ENCODE assay signal across 20 cellular contexts in genomic region chr5:158549306-158549705, GRCh38.
A peak's percentile ranks its signal among the peaks of the same experiment; 100 is the strongest.
DNase-seq lines count a peak whose midpoint lies in the region; ATAC-seq, FAIRE-seq and TF ChIP-seq lines count a peak whose summit lies in the region.
"Had no signal": no experiment of that assay in that cellular context is flagged by ENCODE, and none has a peak within 500 bp of the region (broad histone marks: within the 10 kb centered on the region; RNA-seq: fewer than 3 reads in every experiment).

No MANE protein-coding gene starts in this region.

- H2BK20ac ChIP-seq in IMR-90 (ENCODE audit: low read depth, low read length) = no peak overlapping the region
- H2BK20ac ChIP-seq in H1 (ENCODE audit: low read length) = no peak overlapping the region

- no peaks in the 10 kb centered on the region for H3K4me1 ChIP-seq in IMR-90 (ENCODE audit: control insufficient read depth, insufficient read depth, low read length)
- no peaks in the 10 kb centered on the region for H3K4me1 ChIP-seq in H1 (replicated peaks in 1 of 4; ENCODE audit: control insufficient read depth in 3 of 4, insufficient read depth in 4 of 4, low read length in 3 of 4)
- H3K4me1 ChIP-seq in neural progenitor cell = peaks cover 4% of the 10 kb centered on the region
- peaks cover 5 to 6% of the 10 kb centered on the region in 2 donors for H3K4me1 ChIP-seq in neuronal stem cell (ENCODE audit: control insufficient read depth in 2 of 2, insufficient read depth in 1 of 2, low read depth in 1 of 2, low read length in 2 of 2)
- H3K4me1 ChIP-seq: HAP-1 had no signal

- H4K20me1 ChIP-seq in IMR-90 (ENCODE audit: insufficient read depth, low read length) (no peaks in the 10 kb centered on the region), H1 (replicated peaks in 1 of 2; ENCODE audit: control insufficient read depth in 1 of 2, insufficient read depth in 2 of 2, low read length in 2 of 2) (no peaks in the 10 kb centered on the region), neural progenitor cell (ENCODE audit: low read depth) (no peaks in the 10 kb centered on the region)
- H4K20me1 ChIP-seq: BLaER1 had no signal

- ATAC-seq in IMR-90 (ENCODE audit: low read depth) = no peak
- ATAC-seq in HG03520 (IDR thresholded peaks at IDR 0.05; ENCODE audit: unreplicated experiment) = no peak
- ATAC-seq: CD8-positive, alpha-beta T cell had no signal

- H3K23me2 ChIP-seq in H1 (ENCODE audit: low read depth, low read length) = no peaks in the 10 kb centered on the region

- H3K4me2 ChIP-seq in IMR-90 (ENCODE audit: low read depth, low read length) = no peak overlapping the region
- H3K4me2 ChIP-seq in H1 (ENCODE audit: insufficient read depth in 1 of 2, low read depth in 2 of 2, low read length in 2 of 2) = no peak overlapping the region
- H3K4me2 ChIP-seq in neural progenitor cell = no peak overlapping the region
- no peak overlapping the region for H3K4me2 ChIP-seq in neuronal stem cell (ENCODE audit: insufficient read depth, low read length, poor library complexity, severe bottlenecking)
- H3K4me2 ChIP-seq: BLaER1 had no signal

- TF ChIP-seq RAD21 in IMR-90 (IDR thresholded peaks at IDR 0.05; ENCODE audit: low read length) = no peak
- TF ChIP-seq RAD21 in H1 (IDR thresholded peaks at IDR 0.05 in 1 of 2, conservative IDR thresholded peaks at IDR 0.05 in 1 of 2; ENCODE audit: low read depth in 2 of 2, low read length in 2 of 2) = no peak

- dilution Hi-C loops in IMR-90 (cut with HindIII; ENCODE audit: low sequenced_read_pairs, unreplicated experiment) = no loop called here

- in situ Hi-C loops in IMR-90 (cut with MboI; ENCODE audit: low sequenced_read_pairs) = no loop called here

- H3K27ac ChIP-seq in IMR-90 (ENCODE audit: insufficient read depth, low read length) (no peak overlapping the region), H1 (ENCODE audit: low read depth, low read length) (no peak overlapping the region), neural progenitor cell (no peak overlapping the region), neuronal stem cell (replicated peaks; ENCODE audit: low read length) (no peak overlapping the region)
- H3K27ac ChIP-seq: BLaER1 had no signal

- H3K4me3 ChIP-seq in IMR-90 (ENCODE audit: insufficient read depth, low read depth, low read length) = no peak overlapping the region
- H3K4me3 ChIP-seq in H1 (ENCODE audit: extremely low read depth in 1 of 4, insufficient read depth in 2 of 4, low read depth in 3 of 4, low read length in 4 of 4) = no peak overlapping the region
- H3K4me3 ChIP-seq in neural progenitor cell = no peak overlapping the region
- no peak overlapping the region for H3K4me3 ChIP-seq in neuronal stem cell (ENCODE audit: low read length in 2 of 2)
- H3K4me3 ChIP-seq: BLaER1, HAP-1 had no signal

- H4K8ac ChIP-seq in IMR-90 (ENCODE audit: low read depth in 2 of 2, low read length in 2 of 2) (no peak overlapping the region), H1 (ENCODE audit: extremely low read depth, insufficient read depth, low read length) (no peak overlapping the region), neuronal stem cell (ENCODE audit: low read depth, low read length) (no peak overlapping the region)

- CTCF ChIA-PET in IMR-90 (lab: Yijun Ruan, JAX) (no interaction called here), H1 (lab: Charles Lee; ENCODE audit: partially characterized antibody) (no interaction called here)

- H3K79me2 ChIP-seq in H1 (ENCODE audit: control insufficient read depth in 1 of 2, insufficient read depth in 2 of 2, low read length in 2 of 2) (no peaks in the 10 kb centered on the region), neural progenitor cell (ENCODE audit: low read depth) (no peaks in the 10 kb centered on the region)

- no peak for TF ChIP-seq POLR2A in IMR-90 (IDR thresholded peaks at IDR 0.05; ENCODE audit: low read depth, low read length)
- TF ChIP-seq POLR2A in H1 (IDR thresholded peaks at IDR 0.05; ENCODE audit: control extremely low read depth in 1 of 2, low read depth in 2 of 2, low read length in 2 of 2) = no peak

- H3K23ac ChIP-seq in IMR-90 (ENCODE audit: low read depth, low read length) (no peak overlapping the region), H1 (ENCODE audit: insufficient read length) (no peak overlapping the region), neuronal stem cell (ENCODE audit: low read depth, low read length, poor library complexity) (no peak overlapping the region)

- intact Hi-C loops in IMR-90 (cut with micrococcal nuclease) = no loop called here

- H3K9me3 Mint-ChIP-seq in neural progenitor cell = peaks cover 13% of the 10 kb centered on the region
- H3K9me3 Mint-ChIP-seq: CD8-positive, alpha-beta T cell had no signal

- H3K9me1 ChIP-seq in IMR-90 (ENCODE audit: insufficient read depth, low read length) = no peaks in the 10 kb centered on the region

- H3K79me1 ChIP-seq in IMR-90 (ENCODE audit: low read depth in 1 of 2, low read length in 2 of 2) = no peaks in the 10 kb centered on the region
- no peaks in the 10 kb centered on the region for H3K79me1 ChIP-seq in H1 (ENCODE audit: low read depth, low read length)
- H3K79me1 ChIP-seq in neuronal stem cell (ENCODE audit: low read depth, low read length) = no peaks in the 10 kb centered on the region

- peak; percentile 3 for DNase-seq in IMR-90
- no peak for DNase-seq in H1 (ENCODE audit: low read depth in 1 of 2, low spot score in 2 of 2)
- DNase-seq in iris pigment epithelial cell (ENCODE audit: low read depth) = peak; percentile 7
- no peak for DNase-seq in neural progenitor cell (ENCODE audit: low spot score)
- DNase-seq in neuronal stem cell (ENCODE audit: low spot score) = no peak
- DNase-seq in D721Med (ENCODE audit: insufficient read length, low spot score) = no peak
- no peak for DNase-seq in middle frontal gyrus (ENCODE audit: extremely low spot score, low spot score)
- DNase-seq: 8988T; Calu3; CD8-positive, alpha-beta T cell; DMS 273 treated with DMSO at 0.1 percent for 48 hours; DMS53; DND-41 had no signal

- H3K4me1 Mint-ChIP-seq in neural progenitor cell = peaks cover 17% of the 10 kb centered on the region

- FAIRE-seq in H1 (lab: Jason Lieb, UNC) = no peak
- no peak for FAIRE-seq in D721Med (lab: Jason Lieb, UNC)
- FAIRE-seq: G401.6, GM12891, GM19239 had no signal

- H2AFZ ChIP-seq in IMR-90 (replicated peaks; ENCODE audit: low read length, poor library complexity) (no peak overlapping the region), H1 (ENCODE audit: low read length) (0 out of 2 replicates have a peak overlapping the region, but pooled peaks have one; percentile 33), neural progenitor cell (replicated peaks) (peak overlapping the region; percentile 44), neuronal stem cell (ENCODE audit: low read length) (no peak overlapping the region)

- no peak overlapping the region for H4K91ac ChIP-seq in IMR-90 (ENCODE audit: insufficient read depth, low read depth, low read length)
- no peak overlapping the region for H4K91ac ChIP-seq in H1 (replicated peaks; ENCODE audit: insufficient read length, low read length)
- no peak overlapping the region for H4K91ac ChIP-seq in neuronal stem cell (ENCODE audit: low read depth, low read length, poor library complexity)

- H2AK5ac ChIP-seq in IMR-90 (ENCODE audit: low read depth, low read length) (no peak overlapping the region), H1 (ENCODE audit: low read depth, low read length) (no peak overlapping the region), neuronal stem cell (ENCODE audit: low read depth, low read length) (no peak overlapping the region)

- H3K4ac ChIP-seq in IMR-90 (ENCODE audit: low read depth, low read length) (no peak overlapping the region), H1 (replicated peaks; ENCODE audit: insufficient read length, low read depth, low read length) (no peak overlapping the region), neuronal stem cell (ENCODE audit: low read length) (no peak overlapping the region)

- peaks cover 9% of the 10 kb centered on the region for H3K27me3 Mint-ChIP-seq in neural progenitor cell (ENCODE audit: insufficient read depth, low read depth)

- H2BK120ac ChIP-seq in IMR-90 (ENCODE audit: low read depth, low read length) = no peak overlapping the region
- H2BK120ac ChIP-seq in H1 (replicated peaks; ENCODE audit: low read depth, low read length) = no peak overlapping the region
- no peak overlapping the region for H2BK120ac ChIP-seq in neuronal stem cell (ENCODE audit: low read depth, low read length)

- H2BK12ac ChIP-seq in H1 (ENCODE audit: low read depth, low read length) = no peak overlapping the region
- H2BK12ac ChIP-seq in neuronal stem cell (ENCODE audit: low read length) = no peak overlapping the region

- H4K5ac ChIP-seq in IMR-90 (ENCODE audit: low read depth, low read length) = no peak overlapping the region
- H4K5ac ChIP-seq in H1 (ENCODE audit: insufficient read length, low read depth, low read length) = no peak overlapping the region

- no peaks in the 10 kb centered on the region for H3K9me3 ChIP-seq in IMR-90 (ENCODE audit: control insufficient read depth, insufficient read depth, low read length)
- H3K9me3 ChIP-seq in H1 (ENCODE audit: insufficient read depth in 2 of 2, low read depth in 1 of 2, low read length in 1 of 2) = no peaks in the 10 kb centered on the region
- H3K9me3 ChIP-seq in neural progenitor cell (ENCODE audit: low read depth) = peaks cover 4% of the 10 kb centered on the region
- no peaks in the 10 kb centered on the region for H3K9me3 ChIP-seq in neuronal stem cell (replicated peaks in 1 of 2; ENCODE audit: control insufficient read depth in 2 of 2, insufficient read depth in 1 of 2, low read depth in 1 of 2, low read length in 2 of 2)
- H3K9me3 ChIP-seq: HAP-1 had no signal

- no peaks in the 10 kb centered on the region for H3K36me3 ChIP-seq in IMR-90 (ENCODE audit: control insufficient read depth, insufficient read depth, low read length)
- no peaks in the 10 kb centered on the region for H3K36me3 ChIP-seq in H1 (ENCODE audit: control insufficient read depth in 2 of 4, insufficient read depth in 4 of 4, low read length in 3 of 4)
- no peaks in the 10 kb centered on the region for H3K36me3 ChIP-seq in neural progenitor cell
- no peaks in the 10 kb centered on the region for H3K36me3 ChIP-seq in neuronal stem cell (replicated peaks in 1 of 2; ENCODE audit: control insufficient read depth in 2 of 2, insufficient read depth in 2 of 2, low read length in 2 of 2)
- H3K36me3 ChIP-seq: HAP-1 had no signal

- BruUV-seq in IMR-90 (replicated peaks; lab: Mats Ljungman, UMichigan) = no TSS peak

- POLR2A ChIA-PET in IMR-90 (lab: Charles Lee; ENCODE audit: unreplicated experiment) = no interaction called here
- POLR2A ChIA-PET in H1 (lab: Charles Lee; ENCODE audit: partially characterized antibody) = no interaction called here

- H3K18ac ChIP-seq in IMR-90 (ENCODE audit: low read depth, low read length) = no peak overlapping the region
- no peak overlapping the region for H3K18ac ChIP-seq in H1 (ENCODE audit: extremely low read depth, low read length)
- H3K18ac ChIP-seq in neuronal stem cell (ENCODE audit: low read length) = no peak overlapping the region

- no peak overlapping the region for H2AK9ac ChIP-seq in IMR-90 (replicated peaks; ENCODE audit: low read depth, low read length, poor library complexity)

- H3K27ac Mint-ChIP-seq in neural progenitor cell = no peak overlapping the region
- H3K27ac Mint-ChIP-seq: CD8-positive, alpha-beta T cell had no signal

- H3K56ac ChIP-seq in IMR-90 (ENCODE audit: extremely low read depth, insufficient read depth, low read length) (no peak overlapping the region), H1 (replicated peaks; ENCODE audit: insufficient read length, low read depth, low read length) (no peak overlapping the region)

- H2BK15ac ChIP-seq in IMR-90 (ENCODE audit: low read depth, low read length) = no peak overlapping the region
- no peak overlapping the region for H2BK15ac ChIP-seq in H1 (ENCODE audit: low read length)
- no peak overlapping the region for H2BK15ac ChIP-seq in neuronal stem cell (ENCODE audit: low read length)

- no peak overlapping the region for H3K9ac ChIP-seq in IMR-90 (ENCODE audit: low read depth, low read length)
- H3K9ac ChIP-seq in H1 (replicated peaks in 1 of 4; ENCODE audit: extremely low read depth in 1 of 4, low read depth in 3 of 4, low read length in 3 of 4) = no peak overlapping the region
- H3K9ac ChIP-seq in neural progenitor cell = no peak overlapping the region
- H3K9ac ChIP-seq in neuronal stem cell (ENCODE audit: low read depth, low read length, poor library complexity) = no peak overlapping the region
- H3K9ac ChIP-seq: BLaER1 had no signal

- H3K27me3 ChIP-seq in IMR-90 (ENCODE audit: control insufficient read depth, insufficient read depth, low read length) (no peaks in the 10 kb centered on the region), H1 (replicated peaks in 1 of 4; ENCODE audit: control insufficient read depth in 3 of 4, extremely low read depth in 1 of 4, insufficient read depth in 3 of 4, low read length in 3 of 4) (no peaks in the 10 kb centered on the region), neural progenitor cell (no peaks in the 10 kb centered on the region), neuronal stem cell (ENCODE audit: control insufficient read depth in 3 of 3, insufficient read depth in 3 of 3, low read depth in 1 of 3, low read length in 3 of 3) (no peaks in the 10 kb centered on the region)
- H3K27me3 ChIP-seq: BLaER1 had no signal

- no peaks in the 10 kb centered on the region for H3F3A ChIP-seq in neural progenitor cell (ENCODE audit: low read depth)

- no peak overlapping the region for H3K4me3 Mint-ChIP-seq in neural progenitor cell
- H3K4me3 Mint-ChIP-seq: CD14-positive monocyte; CD8-positive, alpha-beta T cell had no signal

- WGBS in IMR-90 (ENCODE audit: extremely low coverage in 2 of 2, insufficient read length in 1 of 2), 2 experiments = 83% methylated on average over 1 of the region's 4 CpGs; no CpG with 5 or more reads in 1 of the 2 experiments
- 98% methylated on average over 4 of the region's 4 CpGs; no CpG with 5 or more reads in 1 of the 2 experiments for WGBS in H1 (ENCODE audit: extremely low coverage in 1 of 2, insufficient coverage in 1 of 2, insufficient read length in 1 of 2, insufficient replicate concordance in 2 of 2, low coverage in 1 of 2, low lambda C conversion rate in 2 of 2, missing lambda C conversion rate in 1 of 2), 2 experiments
- no CpG with 5 or more reads among the region's 4 CpGs for WGBS in neuronal stem cell (ENCODE audit: extremely low coverage in 2 of 2, insufficient read length in 2 of 2, insufficient replicate concordance in 1 of 2), 2 donors

- no peak for TF ChIP-seq EP300 in H1 (IDR thresholded peaks at IDR 0.05; ENCODE audit: borderline replicate concordance in 1 of 2, low read depth in 2 of 2, low read length in 2 of 2)

- H2BK5ac ChIP-seq in IMR-90 (ENCODE audit: low read depth, low read length, poor library complexity, severe bottlenecking) (no peak overlapping the region), H1 (ENCODE audit: low read depth, low read length) (no peak overlapping the region), neuronal stem cell (ENCODE audit: low read length) (no peak overlapping the region)

- TF ChIP-seq CTCF in IMR-90 (conservative IDR thresholded peaks at IDR 0.05; ENCODE audit: low read depth, low read length) (no peak), H1 (IDR thresholded peaks at IDR 0.05; ENCODE audit: control extremely low read depth in 1 of 3, insufficient read depth in 1 of 3, low read depth in 1 of 3, low read length in 3 of 3) (no peak), neural progenitor cell (IDR thresholded peaks at IDR 0.05) (no peak), D721Med (IDR thresholded peaks at IDR 0.05; ENCODE audit: insufficient read depth, missing control alignments) (no peak)

- H3K14ac ChIP-seq in IMR-90 (replicated peaks; ENCODE audit: low read depth, low read length) = no peak overlapping the region
- no peak overlapping the region for H3K14ac ChIP-seq in H1 (ENCODE audit: insufficient read length)
- H3K14ac ChIP-seq in neuronal stem cell (ENCODE audit: low read length) = no peak overlapping the region

- no peaks in the 10 kb centered on the region for H3K36me3 Mint-ChIP-seq in neural progenitor cell
- H3K36me3 Mint-ChIP-seq: CD14-positive monocyte; CD8-positive, alpha-beta T cell had no signal

Comparison
In these comparisons a context has a peak if more than half of its experiments do, and no peak if none do; other contexts are left out.
1. DNase-seq: peak in IMR-90 (single experiment) and iris pigment epithelial cell (single experiment); none in H1 (0 of 2), neural progenitor cell (single experiment), neuronal stem cell (single experiment), D721Med (single experiment) and middle frontal gyrus (single experiment).
2. H2AFZ ChIP-seq: peak in H1 (single experiment) and neural progenitor cell (single experiment); none in IMR-90 (single experiment) and neuronal stem cell (single experiment).